In the genomic region with DNA sequence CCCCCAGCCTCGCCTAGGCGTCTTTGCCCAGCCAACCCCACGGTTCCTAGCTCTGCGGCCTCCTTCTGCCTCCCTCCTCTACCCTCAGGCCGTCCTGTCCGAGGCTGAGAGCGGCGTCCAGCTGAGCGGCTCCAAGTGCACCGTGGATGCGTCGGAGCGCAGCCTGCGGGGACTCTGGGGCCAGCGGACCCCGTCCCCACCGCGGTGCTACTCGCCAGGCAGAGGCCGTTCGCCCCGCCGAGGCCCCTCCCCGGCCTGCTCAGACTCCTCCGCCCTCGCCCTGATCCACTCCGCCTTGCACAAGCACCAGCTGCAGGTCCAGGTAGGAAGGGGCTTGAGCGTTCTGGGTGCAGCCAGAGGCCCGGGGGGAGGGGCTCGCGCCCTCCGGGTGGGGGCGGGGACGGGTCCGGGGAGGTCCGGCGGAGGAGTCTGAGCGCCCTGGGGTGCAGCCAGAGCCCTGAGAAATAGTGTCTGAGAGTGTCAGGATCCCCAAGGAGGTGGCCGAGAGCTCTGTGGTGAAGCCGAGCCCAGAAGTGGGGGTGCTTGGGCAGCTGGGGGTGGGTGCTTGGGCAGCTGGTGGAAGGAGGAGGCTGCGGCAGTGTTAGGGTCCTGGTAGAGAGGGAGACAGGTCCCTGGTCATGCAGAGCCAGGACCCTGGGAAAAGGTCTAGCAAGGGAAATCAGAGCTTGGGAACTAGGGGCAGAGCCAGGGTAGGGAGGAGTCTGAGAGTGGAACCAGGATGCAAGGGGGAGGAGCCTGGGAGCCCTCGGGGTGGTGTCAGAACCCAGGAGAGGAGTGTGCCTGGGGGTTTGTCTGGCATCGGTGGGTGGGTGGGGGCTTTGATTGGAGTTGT, we compare ENCODE assay signal across 8 cellular contexts. TPM values are rescaled to one million over a fixed set of nuclear protein-coding genes. Genes with fewer than 3 reads are reported as not detected.
DNase-seq lines count a peak whose midpoint lies in the region; ATAC-seq, FAIRE-seq and TF ChIP-seq lines count a peak whose summit lies in the region.

No MANE protein-coding gene starts in this region.

- FAIRE-seq in GM12892 (lab: Jason Lieb, UNC): no peak

- no peak overlapping the region for H3K27ac ChIP-seq in heart right ventricle
- H3K27ac ChIP-seq in parathyroid adenoma: no peak overlapping the region

- POLR2A ChIA-PET in T-cell (lab: Charles Lee): no interaction called here

- peak overlapping the region; percentile 82 for H2AFZ ChIP-seq in parathyroid adenoma

- no peak for TF ChIP-seq POLR2A in GM12892 (IDR thresholded peaks at IDR 0.05; ENCODE audit: low read depth, low read length)

- H3K27me3 ChIP-seq in heart right ventricle (peaks cover 0 to 43% (median 7%) of the 10 kb centered on the region in 7 donors), parathyroid adenoma (ENCODE audit: control insufficient read depth, insufficient read depth, low read length) (no peaks in the 10 kb centered on the region)

- H3K36me3 Mint-ChIP-seq in T-cell: no peaks in the 10 kb centered on the region

- no peaks in the 10 kb centered on the region for H3K36me3 ChIP-seq in heart right ventricle
- H3K36me3 ChIP-seq in parathyroid adenoma (ENCODE audit: control insufficient read depth, insufficient read depth, low read length): no peaks in the 10 kb centered on the region

- 9% methylated on average over 43 of the region's 43 CpGs for WGBS in heart right ventricle, 2 donors

- peak; percentile 51 for DNase-seq in G401 (ENCODE audit: low spot score)
- no peak for DNase-seq in T-cell
- peak in 1 of 2 donors; percentile 28 for DNase-seq in heart right ventricle
- no peak for DNase-seq in GM12892 (ENCODE audit: insufficient read length)
- no peak for DNase-seq in MV-4-11 (lab: John Stamatoyannopoulos, UW)

- no peak overlapping the region for H3K9ac ChIP-seq in parathyroid adenoma

- H3K4me1 ChIP-seq in heart right ventricle (peaks cover 5 to 28% (median 20%) of the 10 kb centered on the region in 9 donors), parathyroid adenoma (no peaks in the 10 kb centered on the region)

- peak overlapping the region in 8 of 10 donors; percentile 21 to 50 (median 45) for H3K4me3 ChIP-seq in heart right ventricle
- H3K4me3 ChIP-seq in parathyroid adenoma (ENCODE audit: low read depth, low read length): peak overlapping the region; percentile 17

- H3K9me3 ChIP-seq in heart right ventricle (no peaks in the 10 kb centered on the region), parathyroid adenoma (ENCODE audit: control insufficient read depth, low read length) (no peaks in the 10 kb centered on the region)

- no peak for ATAC-seq in T-cell (replicated peaks in 1 of 4)
- ATAC-seq in heart right ventricle: peak in 4 of 8 donors; percentile 27 to 60 (median 44)
- no peak for ATAC-seq in GM19324 (IDR thresholded peaks at IDR 0.05; ENCODE audit: low FRiP score, unreplicated experiment)
- no peak for ATAC-seq in HG02610 (IDR thresholded peaks at IDR 0.05; ENCODE audit: unreplicated experiment)

- CTCF ChIA-PET in T-cell (lab: Charles Lee): interaction anchor here in 1 of 2 donors (0.6 kb wide), 1 partner anchor 767 kb away, joined by 6 read pairs; no protein-coding TSS in a partner anchor

- no peaks in the 10 kb centered on the region for H3K79me2 ChIP-seq in parathyroid adenoma

- TF ChIP-seq CTCF in heart right ventricle (IDR thresholded peaks at IDR 0.05) (no peak), parathyroid adenoma (IDR thresholded peaks at IDR 0.05) (no peak)

- in situ Hi-C loops in G401 (cut with HindIII; ENCODE audit: low sequenced_read_pairs): no loop called here

- peaks cover 12 to 18% (median 16%) of the 10 kb centered on the region in 3 donors for H3K4me1 Mint-ChIP-seq in T-cell

- H3K9me3 Mint-ChIP-seq in T-cell: no peaks in the 10 kb centered on the region

- intact Hi-C loops in heart right ventricle (cut with DNase I): no loop called here

- peaks cover 3 to 18% of the 10 kb centered on the region in 2 donors for H3K27me3 Mint-ChIP-seq in T-cell

- H3K4me2 ChIP-seq in parathyroid adenoma (ENCODE audit: low read length): peak overlapping the region; percentile 51

- no peak overlapping the region for H3K27ac Mint-ChIP-seq in T-cell

- H3K4me3 Mint-ChIP-seq in T-cell: peak overlapping the region; percentile 5 to 56 (median 42)

RNA-seq across cellular contexts. Expression of gene NBPF3, which starts 3.2 kb away (rescaled TPM):
- 7.5 and 16.1 TPM in 2 replicates for total RNA-seq in G401 (2014; rRNA removed; shearing (Covaris generic))
- total RNA-seq in T-cell (10 to 100 TPM in 4 of 5 donors, 1 to 10 TPM in 1; 8.3 to 17.9 (median 16.3) TPM), heart right ventricle (1 to 10 TPM; 1.9 to 4.6 (median 3.3) TPM)
- 1 to 10 TPM in 1 of 2 donors, under 1 TPM in 1; 0.58 to 1.0 TPM for polyA plus RNA-seq in heart right ventricle
- 0.40 TPM for polyA plus RNA-seq in GM12892 (2012; ENCODE audit: missing spikeins)
